Comparison of ENCODE assay signal across 15 cellular contexts in the genomic region with DNA sequence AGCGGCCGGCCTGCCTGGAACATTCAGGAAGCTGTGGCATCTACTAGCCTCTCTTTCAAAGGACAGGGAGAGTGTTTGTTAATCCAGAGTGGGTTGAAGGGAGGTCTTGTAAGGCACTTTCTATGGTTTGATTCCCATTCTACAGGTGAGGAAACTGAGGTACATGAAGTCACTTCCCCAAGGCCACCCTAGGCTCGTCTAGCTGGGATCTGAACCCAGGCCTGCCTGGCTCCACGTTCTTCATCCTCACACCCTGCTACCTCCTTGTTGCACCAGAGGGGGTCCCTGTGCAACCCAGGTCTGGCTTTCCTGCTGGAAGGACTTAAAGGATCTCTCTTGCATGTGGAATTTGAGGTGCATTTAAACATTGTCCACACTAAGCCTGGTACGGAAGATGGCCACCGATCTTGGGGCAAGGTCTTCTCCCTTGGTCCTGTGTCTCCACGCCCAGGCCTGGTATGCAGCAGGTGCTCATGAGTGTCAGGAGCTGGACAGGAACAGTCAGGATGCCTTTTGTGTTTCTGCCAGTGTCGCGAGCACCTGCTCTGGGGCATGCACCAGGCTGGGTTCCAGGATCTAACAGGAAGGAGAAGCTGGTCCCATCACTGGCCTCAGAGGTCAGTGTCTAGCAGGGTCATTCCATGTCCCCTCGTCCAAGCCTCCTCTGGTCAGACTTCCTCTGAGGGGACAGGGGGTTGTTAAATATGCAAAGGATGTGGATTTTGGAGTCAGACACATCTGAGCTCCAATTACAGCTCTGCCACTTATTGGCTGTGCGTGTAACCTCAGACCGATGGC.
A peak's percentile ranks its signal among the peaks of the same experiment; 100 is the strongest.
DNase-seq lines count a peak whose midpoint lies in the region; ATAC-seq, FAIRE-seq and TF ChIP-seq lines count a peak whose summit lies in the region.
"Had no signal": no experiment of that assay in that cellular context is flagged by ENCODE, and none has a peak within 500 bp of the region (broad histone marks: within the 10 kb centered on the region; RNA-seq: fewer than 3 reads in every experiment).

No MANE protein-coding gene starts in this region.

- no peaks in the 10 kb centered on the region for H3K9me2 ChIP-seq in GM23338 (ENCODE audit: insufficient read depth)

- no peaks in the 10 kb centered on the region for H3K79me2 ChIP-seq in GM23338 (replicated peaks; ENCODE audit: insufficient read depth)

- H3K9me3 Mint-ChIP-seq in activated CD8-positive, alpha-beta memory T cell treated with anti-CD3 and anti-CD28 coated beads, Interleukin-2, amount 10 ng/mL, durations not matched to agents 7 days and 5 days (ENCODE audit: low read depth) = no peaks in the 10 kb centered on the region
- H3K9me3 Mint-ChIP-seq in activated naive CD8-positive, alpha-beta T cell treated with anti-CD3 and anti-CD28 coated beads, Interleukin-2, amount 10 ng/mL, durations not matched to agents 7 days and 5 days = no peaks in the 10 kb centered on the region
- H3K9me3 Mint-ChIP-seq in GM23338 = no peaks in the 10 kb centered on the region; the same call in 2 of the 3 replicates

- H3K27me3 Mint-ChIP-seq in activated CD8-positive, alpha-beta memory T cell treated with anti-CD3 and anti-CD28 coated beads, Interleukin-2, amount 10 ng/mL, durations not matched to agents 7 days and 5 days = no peaks in the 10 kb centered on the region
- no peaks in the 10 kb centered on the region for H3K27me3 Mint-ChIP-seq in activated naive CD8-positive, alpha-beta T cell treated with anti-CD3 and anti-CD28 coated beads, Interleukin-2, amount 10 ng/mL, durations not matched to agents 7 days and 5 days
- H3K27me3 Mint-ChIP-seq in GM23338 (ENCODE audit: insufficient read depth, low read depth, poor library complexity) = no peaks in the 10 kb centered on the region

- H3K27ac ChIP-seq in KOPT-K1 (ENCODE audit: low read depth, low read length, poor library complexity, severe bottlenecking) (peak overlapping the region; percentile 65), small intestine (ENCODE audit: low read depth in 1 of 2, low read length in 1 of 2) (peak overlapping the region; percentile 25 to 69), coronary artery (no peak overlapping the region), GM23338 (ENCODE audit: low read depth) (no peak overlapping the region)
- H3K27ac ChIP-seq: epithelial cell of prostate had no signal

- no peak for ATAC-seq in activated CD8-positive, alpha-beta memory T cell treated with anti-CD3 and anti-CD28 coated beads, Interleukin-2, amount 10 ng/mL, durations not matched to agents 7 days and 5 days
- ATAC-seq in activated naive CD8-positive, alpha-beta T cell treated with anti-CD3 and anti-CD28 coated beads, Interleukin-2, amount 10 ng/mL, durations not matched to agents 7 days and 5 days (ENCODE audit: low read depth) = no peak
- no peak for ATAC-seq in GM23338

- no peak for FAIRE-seq in small intestine (lab: Jason Lieb, UNC)

- no peak overlapping the region for H2AFZ ChIP-seq in GM23338

- no peak overlapping the region for H3K27ac Mint-ChIP-seq in activated CD8-positive, alpha-beta memory T cell treated with anti-CD3 and anti-CD28 coated beads, Interleukin-2, amount 10 ng/mL, durations not matched to agents 7 days and 5 days
- H3K27ac Mint-ChIP-seq in activated naive CD8-positive, alpha-beta T cell treated with anti-CD3 and anti-CD28 coated beads, Interleukin-2, amount 10 ng/mL, durations not matched to agents 7 days and 5 days = no peak overlapping the region
- no peak overlapping the region for H3K27ac Mint-ChIP-seq in GM23338

- POLR2A ChIA-PET in activated naive CD8-positive, alpha-beta T cell treated with anti-CD3 and anti-CD28 coated beads, Interleukin-2, amount 10 ng/mL, durations not matched to agents 7 days and 5 days (lab: Charles Lee) = interaction anchor here (1.0 to 7.7 kb wide), 15 partner anchors 8 to 103 kb away, joined by 3 to 154 read pairs (median 5); partner anchors contain the start of gene RUNX3

- H3K4me1 ChIP-seq in small intestine (ENCODE audit: control insufficient read depth in 2 of 2, insufficient read depth in 1 of 2, low read depth in 1 of 2, low read length in 1 of 2) (no peaks in the 10 kb centered on the region), GM23338 (ENCODE audit: insufficient read depth) (no peaks in the 10 kb centered on the region)

- H4K20me1 ChIP-seq in GM23338 (replicated peaks; ENCODE audit: insufficient read depth) = no peaks in the 10 kb centered on the region

- no peaks in the 10 kb centered on the region for H3K27me3 ChIP-seq in small intestine (ENCODE audit: control insufficient read depth in 2 of 2, insufficient read depth in 2 of 2, low read length in 2 of 2)
- H3K27me3 ChIP-seq in GM23338 (ENCODE audit: insufficient read depth) = no peaks in the 10 kb centered on the region
- H3K27me3 ChIP-seq: sigmoid colon had no signal

- H3K4me1 Mint-ChIP-seq in activated CD8-positive, alpha-beta memory T cell treated with anti-CD3 and anti-CD28 coated beads, Interleukin-2, amount 10 ng/mL, durations not matched to agents 7 days and 5 days = peaks cover 13% of the 10 kb centered on the region
- peaks cover 70% of the 10 kb centered on the region for H3K4me1 Mint-ChIP-seq in activated naive CD8-positive, alpha-beta T cell treated with anti-CD3 and anti-CD28 coated beads, Interleukin-2, amount 10 ng/mL, durations not matched to agents 7 days and 5 days
- H3K4me1 Mint-ChIP-seq in GM23338 = no peaks in the 10 kb centered on the region

- H3K36me3 ChIP-seq in KOPT-K1 (ENCODE audit: insufficient read depth, low read length) (no peaks in the 10 kb centered on the region), small intestine (ENCODE audit: control insufficient read depth in 2 of 2, insufficient read depth in 2 of 2, low read length in 2 of 2) (no peaks in the 10 kb centered on the region), GM23338 (ENCODE audit: insufficient read depth) (no peaks in the 10 kb centered on the region)
- H3K36me3 ChIP-seq: sigmoid colon, tibial nerve had no signal

- 51 to 75% (median 53%) methylated on average over 12 of the region's 12 CpGs for WGBS in small intestine, 3 donors

- peaks cover 3% of the 10 kb centered on the region for H3K36me3 Mint-ChIP-seq in activated CD8-positive, alpha-beta memory T cell treated with anti-CD3 and anti-CD28 coated beads, Interleukin-2, amount 10 ng/mL, durations not matched to agents 7 days and 5 days
- no peaks in the 10 kb centered on the region for H3K36me3 Mint-ChIP-seq in activated naive CD8-positive, alpha-beta T cell treated with anti-CD3 and anti-CD28 coated beads, Interleukin-2, amount 10 ng/mL, durations not matched to agents 7 days and 5 days
- peaks cover 3% of the 10 kb centered on the region; the same call in 2 of the 3 replicates for H3K36me3 Mint-ChIP-seq in GM23338 (ENCODE audit: low read depth)

- no peaks in the 10 kb centered on the region for H3F3A ChIP-seq in GM23338 (replicated peaks; ENCODE audit: low read depth)

- no peak overlapping the region for H3K4me3 ChIP-seq in small intestine (ENCODE audit: low read depth in 1 of 2, low read length in 2 of 2)
- H3K4me3 ChIP-seq in coronary artery = no peak overlapping the region
- H3K4me3 ChIP-seq in GM23338 = no peak overlapping the region
- H3K4me3 ChIP-seq: sigmoid colon, tibial nerve had no signal

- no peak overlapping the region for H3K4me2 ChIP-seq in GM23338

- CTCF ChIA-PET in activated CD8-positive, alpha-beta memory T cell treated with anti-CD3 and anti-CD28 coated beads, Interleukin-2, amount 10 ng/mL, durations not matched to agents 7 days and 5 days (lab: Charles Lee) = interaction anchor here (0.6 to 10.4 kb wide), 18 partner anchors 9 to 186 kb away, joined by 3 to 338 read pairs (median 5); no protein-coding TSS in a partner anchor

- TF ChIP-seq CTCF in coronary artery (IDR thresholded peaks at IDR 0.05) (no peak), GM23338 (conservative IDR thresholded peaks at IDR 0.05; ENCODE audit: low read depth in 2 of 2) (no peak)

- H3K4me3 Mint-ChIP-seq in activated CD8-positive, alpha-beta memory T cell treated with anti-CD3 and anti-CD28 coated beads, Interleukin-2, amount 10 ng/mL, durations not matched to agents 7 days and 5 days = peak overlapping the region; percentile 52
- H3K4me3 Mint-ChIP-seq in activated naive CD8-positive, alpha-beta T cell treated with anti-CD3 and anti-CD28 coated beads, Interleukin-2, amount 10 ng/mL, durations not matched to agents 7 days and 5 days = peak overlapping the region; percentile 88
- H3K4me3 Mint-ChIP-seq in GM23338 = no peak overlapping the region

- H3K9me3 ChIP-seq in KOPT-K1 (ENCODE audit: insufficient read depth, low read length, poor library complexity, severe bottlenecking) (no peaks in the 10 kb centered on the region), small intestine (ENCODE audit: control insufficient read depth, low read depth) (no peaks in the 10 kb centered on the region)
- H3K9me3 ChIP-seq: sigmoid colon, tibial nerve had no signal

- in situ Hi-C loops in KBM-7 (cut with MboI; ENCODE audit: low pct_unique_long_range_greater_than_20kb, low sequenced_read_pairs) = no loop called here

- DNase-seq in activated CD8-positive, alpha-beta memory T cell treated with anti-CD3 and anti-CD28 coated beads, Interleukin-2, amount 10 ng/mL, durations not matched to agents 7 days and 5 days = no peak
- DNase-seq in activated CD8-positive, alpha-beta memory T cell treated with anti-CD3 and anti-CD28 coated beads, Interleukin-2, amount 50 U/mL, for 4 hours = no peak
- no peak for DNase-seq in activated naive CD8-positive, alpha-beta T cell treated with anti-CD3 and anti-CD28 coated beads, Interleukin-2, amount 10 ng/mL, durations not matched to agents 7 days and 5 days
- DNase-seq in small intestine = no peak
- DNase-seq in KBM-7 = no peak
- no peak for DNase-seq in coronary artery (ENCODE audit: low spot score)
- no peak for DNase-seq in GM23338 (ENCODE audit: low spot score)
- DNase-seq: activated CD4-positive, alpha-beta T cell treated with anti-CD3 and anti-CD28 coated beads, Interleukin-2, amount 50 U/mL, for 4 hours; GOT3; NCI-H146; NCI-H82; sigmoid colon had no signal

TF ChIP-seq in GM23338, 12 proteins besides CTCF, POLR2A, EP300 and RAD21 (continues in another document):
- TF ChIP-seq POLR2AphosphoS5 (IDR thresholded peaks at IDR 0.05; ENCODE audit: low read depth) = no peak
- TF ChIP-seq STAT1 (IDR thresholded peaks at IDR 0.05; ENCODE audit: unreplicated experiment) = no peak
- no peak for TF ChIP-seq CREB1 (CRISPR knock-in tag; IDR thresholded peaks at IDR 0.05; ENCODE audit: low read depth)
- no peak for TF ChIP-seq ZNF114 (CRISPR knock-in tag; IDR thresholded peaks at IDR 0.05)
- TF ChIP-seq ZNF331 (CRISPR knock-in tag; IDR thresholded peaks at IDR 0.05; ENCODE audit: low read depth) = no peak

Comparison
In these comparisons a context has a peak if more than half of its experiments do, and no peak if none do; other contexts are left out.
1. H3K27ac ChIP-seq: peak in KOPT-K1 (single experiment) and small intestine (2 of 2); none in coronary artery (0 of 2) and GM23338 (single experiment).